1 cellular context compared by ENCODE assay signal in genomic region chr22:35102663-35103062, GRCh38.
A peak's percentile ranks its signal among the peaks of the same experiment; 100 is the strongest.
TF ChIP-seq lines count a peak whose summit lies in the region.

No MANE protein-coding gene starts in this region.

TF ChIP-seq in GM12878, 131 proteins besides CTCF, POLR2A, EP300 and RAD21 (continued from another document):
- TF ChIP-seq USF1 (IDR thresholded peaks at IDR 0.05; ENCODE audit: borderline replicate concordance, extremely low read length, insufficient read depth, low read depth, low read length) (no peak), EED (IDR thresholded peaks at IDR 0.05; ENCODE audit: low read depth) (peak; percentile 61; the same call in 1 of the 2 replicates), NRF1 (conservative IDR thresholded peaks at IDR 0.05; ENCODE audit: low read depth, low read length) (no peak), IKZF2 (IDR thresholded peaks at IDR 0.05) (no peak), MTA3 (IDR thresholded peaks at IDR 0.05; ENCODE audit: borderline replicate concordance, low read length) (no peak)
TF ChIP-seq in GM12878: peak in this region for 3.
